In the genomic region with DNA sequence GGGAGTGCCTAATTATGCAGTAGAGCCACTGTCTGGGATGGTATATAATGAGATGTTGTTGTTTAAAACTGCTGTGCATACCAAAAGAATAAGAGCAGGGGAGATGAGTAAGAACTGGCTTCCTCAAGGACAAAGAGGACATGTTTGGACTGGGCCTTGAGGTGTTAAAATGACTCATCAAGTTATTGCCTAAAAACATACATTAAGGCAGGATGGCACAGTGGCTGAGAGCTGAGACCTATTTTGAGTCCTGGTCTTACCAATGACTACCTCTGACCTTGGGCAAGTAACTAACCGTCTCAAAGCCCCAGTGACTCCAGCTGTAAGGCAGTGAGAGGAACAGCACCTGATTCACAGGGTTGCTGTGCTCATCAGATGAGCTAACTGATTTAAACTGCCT, we compare ENCODE assay signal across 13 cellular contexts.
DNase-seq lines count a peak whose midpoint lies in the region; ATAC-seq, FAIRE-seq and TF ChIP-seq lines count a peak whose summit lies in the region.
"Had no signal": no experiment of that assay in that cellular context is flagged by ENCODE, and none has a peak within 500 bp of the region (broad histone marks: within the 10 kb centered on the region; RNA-seq: fewer than 3 reads in every experiment).

No MANE protein-coding gene starts in this region.

- H3K27me3 ChIP-seq in bronchial epithelial cell (ENCODE audit: control insufficient read depth, insufficient read depth, low read length): no peaks in the 10 kb centered on the region
- H3K27me3 ChIP-seq in mesendoderm (ENCODE audit: insufficient read depth, low read length, poor library complexity): no peaks in the 10 kb centered on the region
- H3K27me3 ChIP-seq: right atrium auricular region had no signal

- ATAC-seq in GM18520 (IDR thresholded peaks at IDR 0.05; ENCODE audit: unreplicated experiment) (peak; percentile 98), GM21423 (IDR thresholded peaks at IDR 0.05; ENCODE audit: unreplicated experiment) (peak; percentile 89), HG03108 (IDR thresholded peaks at IDR 0.05; ENCODE audit: unreplicated experiment) (peak; percentile 92)
- ATAC-seq: left cardiac atrium had no signal

- H2BK15ac ChIP-seq in mesendoderm (replicated peaks; ENCODE audit: low read depth): no peak overlapping the region

- H2BK5ac ChIP-seq in mesendoderm (ENCODE audit: low read length): no peak overlapping the region

- H4K8ac ChIP-seq in mesendoderm (ENCODE audit: low read depth, low read length): no peak overlapping the region

- H3K4me1 ChIP-seq in mesendoderm (ENCODE audit: control insufficient read depth, low read depth, low read length): peaks cover 2% of the 10 kb centered on the region
- H3K4me1 ChIP-seq: right atrium auricular region had no signal

- H3K23ac ChIP-seq in mesendoderm (ENCODE audit: low read length): no peak overlapping the region

- no peak for TF ChIP-seq CTCF in bronchial epithelial cell (IDR thresholded peaks at IDR 0.05; ENCODE audit: insufficient read depth, low read length, severe bottlenecking)

- no peak overlapping the region for H2BK120ac ChIP-seq in mesendoderm (ENCODE audit: low read depth, low read length)

- H3K56ac ChIP-seq in mesendoderm (ENCODE audit: low read length): no peak overlapping the region

- no peak overlapping the region for H3K18ac ChIP-seq in mesendoderm (ENCODE audit: low read length)

- peak; percentile 95 for FAIRE-seq in bronchial epithelial cell (lab: Jason Lieb, UNC)
- FAIRE-seq: G401.6 had no signal

- H3K79me2 ChIP-seq in mesendoderm (ENCODE audit: control insufficient read depth, insufficient read depth, low read length): no peaks in the 10 kb centered on the region

- no peak overlapping the region for H3K27ac ChIP-seq in mesendoderm (ENCODE audit: low read depth, low read length)
- H3K27ac ChIP-seq: right atrium auricular region had no signal

- DNase-seq in bronchial epithelial cell (ENCODE audit: low read depth) (peak; percentile 95), H4 (ENCODE audit: low spot score) (no peak), erythroblast (lab: John Stamatoyannopoulos, UW) (no peak), mesendoderm (no peak), SKM-1 treated with dmso at 0.1 percent for 144 hours (lab: John Stamatoyannopoulos, UW; ENCODE audit: unreplicated experiment) (no peak)
- DNase-seq: effector memory CD4-positive, alpha-beta T cell; left cardiac atrium; SHP77 treated with DMSO at 0.1 percent for 48 hours had no signal

- no peak overlapping the region for H3K9ac ChIP-seq in mesendoderm (ENCODE audit: low read length)

- no peaks in the 10 kb centered on the region for H3K79me1 ChIP-seq in mesendoderm (ENCODE audit: low read length)

- no peak for TF ChIP-seq POLR2A in erythroblast (IDR thresholded peaks at IDR 0.05; ENCODE audit: low read length)

- H3K4ac ChIP-seq in mesendoderm (ENCODE audit: low read depth, low read length): no peak overlapping the region

- no CpG with 5 or more reads among the region's 1 CpG for WGBS in mesendoderm (ENCODE audit: extremely low coverage, insufficient coverage, low lambda C conversion rate)

- H3K4me2 ChIP-seq in mesendoderm (ENCODE audit: low read length): no peak overlapping the region

- no peak overlapping the region for H2AK5ac ChIP-seq in mesendoderm (ENCODE audit: low read length)

- H4K5ac ChIP-seq in mesendoderm (ENCODE audit: low read length): no peak overlapping the region

- H3K4me3 ChIP-seq in bronchial epithelial cell (ENCODE audit: low read depth, low read length) (no peak overlapping the region), mesendoderm (ENCODE audit: low read length) (no peak overlapping the region)
- H3K4me3 ChIP-seq: right atrium auricular region had no signal

- H3K36me3 ChIP-seq in bronchial epithelial cell (ENCODE audit: control insufficient read depth, insufficient read depth, low read length) (no peaks in the 10 kb centered on the region), mesendoderm (ENCODE audit: control insufficient read depth, insufficient read depth, low read length) (no peaks in the 10 kb centered on the region)
- H3K36me3 ChIP-seq: right atrium auricular region had no signal
